8 cellular contexts compared by ENCODE assay signal in the genomic region with DNA sequence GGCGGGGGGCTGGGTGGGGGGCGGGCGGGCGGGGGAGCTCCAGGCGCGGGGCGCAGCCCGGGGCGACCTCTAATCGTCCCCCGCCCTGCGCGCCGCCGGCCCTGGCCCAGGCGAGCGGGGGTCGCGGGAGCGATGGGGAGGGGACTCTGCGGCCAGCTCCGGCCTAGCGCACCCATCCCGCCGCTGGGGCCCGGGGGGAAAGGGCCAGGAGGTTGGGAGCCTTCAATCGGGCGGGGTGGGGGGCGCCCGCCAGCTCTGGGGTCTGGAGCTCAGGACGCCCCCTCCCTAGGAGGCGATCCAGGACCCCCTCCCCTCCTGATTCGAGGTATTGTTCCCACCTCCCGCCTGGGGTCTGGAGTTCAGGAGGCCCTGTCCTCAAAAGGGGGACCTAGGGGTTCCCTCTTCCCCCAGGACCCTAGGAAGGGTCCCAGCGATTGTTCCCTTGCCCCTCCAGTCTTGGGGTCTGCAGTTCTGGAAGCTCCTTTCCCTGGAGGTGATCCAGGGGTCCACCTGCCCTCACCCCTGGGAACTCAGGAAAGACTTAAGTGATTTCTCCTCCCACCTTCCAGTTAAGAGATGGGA. TPM values are rescaled to one million over a fixed set of nuclear protein-coding genes. Genes with fewer than 3 reads are reported as not detected.
A peak's percentile ranks its signal among the peaks of the same experiment; 100 is the strongest.
DNase-seq lines count a peak whose midpoint lies in the region; ATAC-seq and TF ChIP-seq lines count a peak whose summit lies in the region.

No MANE protein-coding gene starts in this region.

- TF ChIP-seq POLR2A in uterus (IDR thresholded peaks at IDR 0.05), result no peak

- H3K4ac ChIP-seq in mesendoderm (ENCODE audit: low read depth, low read length), result peak overlapping the region; percentile 83

- peak overlapping the region; percentile 96 for H4K8ac ChIP-seq in mesendoderm (ENCODE audit: low read depth, low read length)

- H3K23ac ChIP-seq in mesendoderm (ENCODE audit: low read length), result no peak overlapping the region

- H3K4me2 ChIP-seq in mesendoderm (ENCODE audit: low read length), result peak overlapping the region; percentile 38

- WGBS in mesendoderm (ENCODE audit: extremely low coverage, insufficient coverage, low lambda C conversion rate), result no CpG with 5 or more reads among the region's 35 CpGs

- ATAC-seq in Right ventricle myocardium superior (ENCODE audit: poor library complexity) (no peak), Right ventricle myocardium inferior (no peak), GM18519 (IDR thresholded peaks at IDR 0.05; ENCODE audit: low FRiP score, unreplicated experiment) (no peak), HG03025 (IDR thresholded peaks at IDR 0.05; ENCODE audit: low FRiP score, unreplicated experiment) (no peak)

- peak overlapping the region; percentile 73 for H3K27ac Mint-ChIP-seq in MCF 10A (ENCODE audit: low read depth, unreplicated experiment)

- H3K27me3 ChIP-seq in mesendoderm (ENCODE audit: insufficient read depth, low read length, poor library complexity) (no peaks in the 10 kb centered on the region), uterus (no peaks in the 10 kb centered on the region)

- TF ChIP-seq CTCF in MCF 10A (IDR thresholded peaks at IDR 0.05; ENCODE audit: unreplicated experiment), result no peak
- TF ChIP-seq CTCF in uterus (IDR thresholded peaks at IDR 0.05), result no peak

- H3K56ac ChIP-seq in mesendoderm (ENCODE audit: low read length), result peak overlapping the region; percentile 75

- no peak overlapping the region for H2BK5ac ChIP-seq in mesendoderm (ENCODE audit: low read length)

- no peak overlapping the region for H2BK15ac ChIP-seq in mesendoderm (replicated peaks; ENCODE audit: low read depth)

- CTCF ChIA-PET in MCF 10A (lab: Yijun Ruan, JAX), result interaction anchor here (1.0 to 1.6 kb wide), 2 partner anchors 139 to 162 kb away, joined by 3 to 5 read pairs; no protein-coding TSS in a partner anchor

- intact Hi-C loops in Right ventricle myocardium superior (cut with DNase I), result loop anchor here (10.0 kb wide), 1 partner anchor 122 kb away; no protein-coding TSS in a partner anchor
- intact Hi-C loops in Right ventricle myocardium inferior (cut with DNase I), result loop anchor here (5.0 kb wide), 1 partner anchor 119 kb away; no protein-coding TSS in a partner anchor
- intact Hi-C loops in MCF 10A (cut with micrococcal nuclease), result no loop called here
- intact Hi-C loops in uterus (cut with DNase I; ENCODE audit: low total_unique reads), result no loop called here

- H2BK120ac ChIP-seq in mesendoderm (ENCODE audit: low read depth, low read length), result peak overlapping the region; percentile 46

- H3K36me3 Mint-ChIP-seq in MCF 10A (ENCODE audit: insufficient read depth, unreplicated experiment), result no peaks in the 10 kb centered on the region

- no peaks in the 10 kb centered on the region for H3K79me2 ChIP-seq in mesendoderm (ENCODE audit: control insufficient read depth, insufficient read depth, low read length)

- peak overlapping the region; percentile 79 for H3K9ac ChIP-seq in mesendoderm (ENCODE audit: low read length)

- POLR2A ChIA-PET in MCF 10A (lab: Yijun Ruan, JAX), result interaction anchor here (0.8 to 1.5 kb wide), 3 partner anchors 10 to 127 kb away, joined by 3 to 4 read pairs (median 4); a partner anchor contains a TSS

- H3K79me1 ChIP-seq in mesendoderm (ENCODE audit: low read length), result peaks cover 3% of the 10 kb centered on the region

- H2AK5ac ChIP-seq in mesendoderm (ENCODE audit: low read length), result no peak overlapping the region

- no peaks in the 10 kb centered on the region for H3K9me3 ChIP-seq in uterus

- BruUV-seq in MCF 10A (replicated peaks; lab: Mats Ljungman, UMichigan), result no TSS peak

- H3K4me1 ChIP-seq in mesendoderm (ENCODE audit: control insufficient read depth, low read depth, low read length) (peaks cover 3% of the 10 kb centered on the region), uterus (no peaks in the 10 kb centered on the region)

- H3K4me3 Mint-ChIP-seq in MCF 10A (ENCODE audit: unreplicated experiment), result peak overlapping the region; percentile 68

- H3K9me3 Mint-ChIP-seq in MCF 10A (ENCODE audit: unreplicated experiment), result no peaks in the 10 kb centered on the region

- H3K36me3 ChIP-seq in mesendoderm (ENCODE audit: control insufficient read depth, insufficient read depth, low read length) (no peaks in the 10 kb centered on the region), uterus (no peaks in the 10 kb centered on the region)

- no peak overlapping the region for H4K5ac ChIP-seq in mesendoderm (ENCODE audit: low read length)

- no peaks in the 10 kb centered on the region for H3K27me3 Mint-ChIP-seq in MCF 10A (ENCODE audit: insufficient read depth, unreplicated experiment)

- peak; percentile 33 for DNase-seq in Right ventricle myocardium superior
- no peak for DNase-seq in Right ventricle myocardium inferior (ENCODE audit: missing footprints)
- no peak for DNase-seq in MCF 10A (ENCODE audit: unreplicated experiment)
- DNase-seq in mesendoderm, result no peak
- DNase-seq in uterus, result no peak
- no peak for DNase-seq in T-helper 9 cell

- H3K4me3 ChIP-seq in mesendoderm (ENCODE audit: low read length) (peak overlapping the region; percentile 6), uterus (peak overlapping the region; percentile 66 to 70)

- H3K27ac ChIP-seq in mesendoderm (ENCODE audit: low read depth, low read length) (no peak overlapping the region), uterus (peak overlapping the region; percentile 84 to 94)

- H3K4me1 Mint-ChIP-seq in MCF 10A (ENCODE audit: insufficient read depth, unreplicated experiment), result peaks cover 7% of the 10 kb centered on the region

- H3K18ac ChIP-seq in mesendoderm (ENCODE audit: low read length), result peak overlapping the region; percentile 98

RNA-seq across cellular contexts. Expression of gene ZNF358, which starts 0.5 kb away (rescaled TPM):
- 92.1 TPM for total RNA-seq in Right ventricle myocardium superior
- total RNA-seq in Right ventricle myocardium inferior, result 89.6 TPM
- total RNA-seq in MCF 10A (2022), result 16.9 and 17.7 TPM in 2 replicates
- polyA plus RNA-seq in mesendoderm (2013, experiment 1 of 2), result 59.7 TPM
- polyA plus RNA-seq in mesendoderm (2013, experiment 2 of 2), result 59.5 TPM
- total RNA-seq in uterus, result 10 to 100 TPM; 19.1 to 69.1 (median 33.8) TPM

RNA-seq across cellular contexts. Expression of gene MCOLN1, which starts 6.1 kb away (rescaled TPM):
- total RNA-seq in Right ventricle myocardium superior, result 17.5 TPM
- total RNA-seq in Right ventricle myocardium inferior, result 19.5 TPM
- 10.8 and 13.9 TPM in 2 replicates for total RNA-seq in MCF 10A (2022)
- polyA plus RNA-seq in mesendoderm (2013, experiment 1 of 2), result 13.6 TPM
- polyA plus RNA-seq in mesendoderm (2013, experiment 2 of 2), result 14.1 TPM
- total RNA-seq in uterus, result 10 to 100 TPM in 1 of 4 donors, 1 to 10 TPM in 3; 5.6 to 24.7 (median 8.0) TPM

RNA-seq across cellular contexts. Expression of gene PNPLA6, which starts 19.1 kb away (rescaled TPM):
- 50.4 TPM for total RNA-seq in Right ventricle myocardium superior
- total RNA-seq in Right ventricle myocardium inferior, result 50.6 TPM
- 75.8 and 96.1 TPM in 2 replicates for total RNA-seq in MCF 10A (2022)
- polyA plus RNA-seq in mesendoderm (2013, experiment 1 of 2), result 23.5 TPM
- 22.0 TPM for polyA plus RNA-seq in mesendoderm (2013, experiment 2 of 2)
- 100 to 1,000 TPM in 1 of 4 donors, 10 to 100 TPM in 3; 26.4 to 113 (median 40.4) TPM for total RNA-seq in uterus

RNA-seq across cellular contexts. Expression of gene PEX11G, which starts 27.5 kb away (rescaled TPM):
- 0.97 TPM for total RNA-seq in Right ventricle myocardium superior
- total RNA-seq in Right ventricle myocardium inferior, result 1.2 TPM
- total RNA-seq in MCF 10A (2022), result 5.5 and 6.4 TPM in 2 replicates
- 0.74 TPM for polyA plus RNA-seq in mesendoderm (2013, experiment 1 of 2)
- polyA plus RNA-seq in mesendoderm (2013, experiment 2 of 2), result 0.67 TPM
- 1 to 10 TPM in 2 of 4 donors, not detected in 2; 2.1 to 3.0 TPM for total RNA-seq in uterus

Comparison
In these comparisons a context has a peak if more than half of its experiments do, and no peak if none do; other contexts are left out.
1. intact Hi-C loops: an anchor here in Right ventricle myocardium superior (10.0 kb wide) and Right ventricle myocardium inferior (5.0 kb wide); none called in MCF 10A and uterus.